ENCODE assay signal across 23 cellular contexts in the genomic region with DNA sequence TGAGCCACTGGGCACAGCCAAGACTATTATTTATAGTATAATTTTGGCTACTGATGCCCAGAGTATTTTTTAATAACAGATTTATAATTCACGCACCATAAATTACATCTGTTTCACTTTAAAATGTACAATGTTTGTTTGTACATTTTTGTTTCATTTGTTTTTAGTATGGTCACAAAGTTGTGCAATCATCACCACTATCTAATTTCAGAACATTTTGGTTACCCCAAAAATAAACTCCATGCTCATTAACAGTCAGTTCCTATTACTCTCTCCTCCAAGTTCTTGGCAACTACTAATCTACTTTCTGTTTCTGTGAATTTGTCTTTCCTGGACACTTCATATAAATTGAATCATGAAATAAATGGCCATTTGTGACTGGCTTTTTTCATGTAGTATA.
"Had no signal": no experiment of that assay in that cellular context is flagged by ENCODE, and none has a peak within 500 bp of the region (broad histone marks: within the 10 kb centered on the region; RNA-seq: fewer than 3 reads in every experiment).

No MANE protein-coding gene starts in this region.

- DNase-seq: cortex of kidney; effector CD4-positive, alpha-beta T cell; heart left ventricle; mesenchymal stem cell; mucosa of descending colon; naive B cell; right lobe of liver; stimulated activated CD4-positive, alpha-beta T cell treated with anti-CD3 and anti-CD28 coated beads, Interleukin-12 subunit alpha, Interleukin-12 subunit beta, amount 100 ng/mL, for 4 hours; stimulated activated CD4-positive, alpha-beta T cell treated with anti-CD3 and anti-CD28 coated beads, Interleukin-1b, Interleukin-23, amount 100 ng/mL, for 48 hours; stimulated activated CD4-positive, alpha-beta T cell treated with anti-CD3 and anti-CD28 coated beads, Interleukin-4, amount 100 ng/mL, for 1 hour; stimulated activated CD8-positive, alpha-beta memory T cell treated with anti-CD3 and anti-CD28 coated beads, Interleukin-4, amount 100 ng/mL, for 48 hours; stimulated activated naive CD4-positive, alpha-beta T cell; stimulated activated naive CD8-positive, alpha-beta T cell treated with anti-CD3 and anti-CD28 coated beads, Interleukin-15, amount 100 ng/mL, for 72 hours; thyroid gland; trophoblast cell had no signal

- H2AFZ ChIP-seq: hepatocyte, parathyroid adenoma had no signal

- H3K4me1 ChIP-seq: heart left ventricle, left lung, parathyroid adenoma, thyroid gland, vagina had no signal

- ATAC-seq: heart left ventricle; left cardiac atrium; left lung; mucosa of descending colon; natural killer cell treated with Interleukin-12 subunit alpha and Interleukin-12 subunit beta and Interleukin-15 and Interleukin-18, amount 100 ng/mL, for 72 hours; right lobe of liver; stimulated activated naive CD8-positive, alpha-beta T cell treated with anti-CD3 and anti-CD28 coated beads, Interleukin-15, amount 100 ng/mL, for 72 hours had no signal

- H3K9ac ChIP-seq: parathyroid adenoma had no signal

- H3K4me3 ChIP-seq: heart left ventricle, hepatocyte, left lung, mucosa of descending colon, right lobe of liver, smooth muscle cell, thyroid gland, vagina had no signal

- H3K79me2 ChIP-seq: hepatocyte, parathyroid adenoma had no signal

- H3K27ac ChIP-seq: heart left ventricle, hepatocyte, left lung, neutrophil, parathyroid adenoma, right lobe of liver, thyroid gland, vagina had no signal

- H3K36me3 ChIP-seq: heart left ventricle, left lung, neutrophil, right lobe of liver, thyroid gland, vagina had no signal

- H3K4me2 ChIP-seq: hepatocyte, smooth muscle cell had no signal

- H3K27me3 ChIP-seq: heart left ventricle, hepatocyte, left lung, neutrophil, thyroid gland, vagina had no signal

- H3K9me3 ChIP-seq: heart left ventricle, left lung, mucosa of descending colon, neutrophil, right lobe of liver, thyroid gland, vagina had no signal
